Comparison of ENCODE assay signal across 8 cellular contexts in genomic region chr1:5975133-5975880, GRCh38. TPM values are rescaled to one million over a fixed set of nuclear protein-coding genes. Genes with fewer than 3 reads are reported as not detected.
DNase-seq lines count a peak whose midpoint lies in the region; ATAC-seq and TF ChIP-seq lines count a peak whose summit lies in the region.

No MANE protein-coding gene starts in this region.

- no peak overlapping the region for H4K91ac ChIP-seq in neuronal stem cell (ENCODE audit: low read depth, low read length, poor library complexity)

- H3K27ac ChIP-seq in Peyer's patch (no peak overlapping the region), left ventricle myocardium inferior (replicated peaks) (no peak overlapping the region), neuronal stem cell (replicated peaks; ENCODE audit: low read length) (no peak overlapping the region)

- H3K79me1 ChIP-seq in neuronal stem cell (ENCODE audit: low read depth, low read length): peaks cover 11% of the 10 kb centered on the region

- H2BK12ac ChIP-seq in neuronal stem cell (ENCODE audit: low read length): no peak overlapping the region

- no peak overlapping the region for H4K8ac ChIP-seq in neuronal stem cell (ENCODE audit: low read depth, low read length)

- no peaks in the 10 kb centered on the region for H3K36me3 ChIP-seq in Peyer's patch
- H3K36me3 ChIP-seq in left ventricle myocardium inferior: peaks cover 4% of the 10 kb centered on the region
- H3K36me3 ChIP-seq in neuronal stem cell (replicated peaks in 1 of 2; ENCODE audit: control insufficient read depth in 2 of 2, insufficient read depth in 2 of 2, low read length in 2 of 2): peaks cover 5 to 12% of the 10 kb centered on the region in 2 donors

- whole genome bisulfite sequencing in neuronal stem cell (ENCODE audit: extremely low coverage in 2 of 2, insufficient read length in 2 of 2, insufficient replicate concordance in 1 of 2), 2 donors: no CpG with 5 or more reads among the region's 17 CpGs

- H2BK15ac ChIP-seq in neuronal stem cell (ENCODE audit: low read length): no peak overlapping the region

- H3K18ac ChIP-seq in neuronal stem cell (ENCODE audit: low read length): no peak overlapping the region

- no peak overlapping the region for H2AFZ ChIP-seq in neuronal stem cell (ENCODE audit: low read length)

- no peak for TF ChIP-seq POLR2A in Peyer's patch (IDR thresholded peaks at IDR 0.05)

- H3K27me3 ChIP-seq in Peyer's patch: no peaks in the 10 kb centered on the region
- H3K27me3 ChIP-seq in left ventricle myocardium inferior (ENCODE audit: low read depth): no peaks in the 10 kb centered on the region
- no peaks in the 10 kb centered on the region for H3K27me3 ChIP-seq in neuronal stem cell (ENCODE audit: control insufficient read depth in 3 of 3, insufficient read depth in 3 of 3, low read depth in 1 of 3, low read length in 3 of 3)

- no peak overlapping the region for H3K4ac ChIP-seq in neuronal stem cell (ENCODE audit: low read length)

- no peaks in the 10 kb centered on the region for H3K9me3 ChIP-seq in Peyer's patch
- no peaks in the 10 kb centered on the region for H3K9me3 ChIP-seq in left ventricle myocardium inferior (replicated peaks)
- H3K9me3 ChIP-seq in neuronal stem cell (replicated peaks in 1 of 2; ENCODE audit: control insufficient read depth in 2 of 2, insufficient read depth in 1 of 2, low read depth in 1 of 2, low read length in 2 of 2): no peaks in the 10 kb centered on the region

- no peak overlapping the region for H2AK5ac ChIP-seq in neuronal stem cell (ENCODE audit: low read depth, low read length)

- H3K23ac ChIP-seq in neuronal stem cell (ENCODE audit: low read depth, low read length, poor library complexity): no peak overlapping the region

- no peak overlapping the region for H3K14ac ChIP-seq in neuronal stem cell (ENCODE audit: low read length)

- H3K4me3 ChIP-seq in Peyer's patch (no peak overlapping the region), left ventricle myocardium inferior (no peak overlapping the region), retinal pigment epithelial cell (ENCODE audit: low read length) (no peak overlapping the region), neuronal stem cell (ENCODE audit: low read length in 2 of 2) (no peak overlapping the region)

- DNase-seq in CMK (ENCODE audit: low read depth) (peak; percentile 37), Peyer's patch (peak in 2 of 3 donors; percentile 74 to 77), amygdala (lab: John Stamatoyannopoulos, UW) (peak in 40 of 56 donors; percentile 18 to 80 (median 48)), left ventricle myocardium inferior (peak; percentile 54), retinal pigment epithelial cell (ENCODE audit: low read depth) (no peak), neuronal stem cell (ENCODE audit: low spot score) (no peak)

- H3K9ac ChIP-seq in neuronal stem cell (ENCODE audit: low read depth, low read length, poor library complexity): no peak overlapping the region

- no peak overlapping the region for H2BK5ac ChIP-seq in neuronal stem cell (ENCODE audit: low read length)

- peak; percentile 63 for ATAC-seq in HG02981 (IDR thresholded peaks at IDR 0.05; ENCODE audit: unreplicated experiment)
- no peak for ATAC-seq in GM19455 (IDR thresholded peaks at IDR 0.05; ENCODE audit: unreplicated experiment)

- intact Hi-C loops in left ventricle myocardium inferior (cut with micrococcal nuclease): no loop called here

- H2BK120ac ChIP-seq in neuronal stem cell (ENCODE audit: low read depth, low read length): no peak overlapping the region

- peaks cover 0 to 13% (median 0%) of the 10 kb centered on the region in 4 donors for H3K4me1 ChIP-seq in Peyer's patch
- H3K4me1 ChIP-seq in left ventricle myocardium inferior: peaks cover 10% of the 10 kb centered on the region
- peaks cover 0 to 4% of the 10 kb centered on the region in 2 donors for H3K4me1 ChIP-seq in neuronal stem cell (ENCODE audit: control insufficient read depth in 2 of 2, insufficient read depth in 1 of 2, low read depth in 1 of 2, low read length in 2 of 2)

- peak in 4 of 6 experiments; percentile 56 to 94 (median 89) for TF ChIP-seq CTCF in Peyer's patch (IDR thresholded peaks at IDR 0.05)
- TF ChIP-seq CTCF in left ventricle myocardium inferior (IDR thresholded peaks at IDR 0.05; ENCODE audit: borderline replicate concordance): peak; percentile 78
- peak; percentile 93 for TF ChIP-seq CTCF in retinal pigment epithelial cell (conservative IDR thresholded peaks at IDR 0.05; ENCODE audit: low read depth, low read length)

- no peak overlapping the region for H3K4me2 ChIP-seq in neuronal stem cell (ENCODE audit: insufficient read depth, low read length, poor library complexity, severe bottlenecking)

RNA-seq across cellular contexts. Expression of gene NPHP4, which starts 16.9 kb away (rescaled TPM):
- total RNA-seq in Peyer's patch (10 to 100 TPM in 3 of 4 donors, 1 to 10 TPM in 1; 9.2 to 35.5 (median 18.3) TPM), left ventricle myocardium inferior (3.7 TPM)
- polyA plus RNA-seq in neuronal stem cell (2013, experiment 1 of 2): 9.7 TPM
- 9.5 TPM for polyA plus RNA-seq in neuronal stem cell (2013, experiment 2 of 2)

Comparison
In these comparisons a context has a peak if more than half of its experiments do, and no peak if none do; other contexts are left out.
1. DNase-seq: peak in CMK (single experiment), Peyer's patch (2 of 3), amygdala (40 of 56) and left ventricle myocardium inferior (single experiment); none in retinal pigment epithelial cell (single experiment) and neuronal stem cell (single experiment).
2. Peak in every context shown above with its lines, with median percentiles within 50 percentile points of each other: CTCF ChIP-seq.